In genomic region chr7:12812111-12812510, GRCh38 we compare ENCODE assay signal across 18 cellular contexts.
DNase-seq lines count a peak whose midpoint lies in the region; ATAC-seq and TF ChIP-seq lines count a peak whose summit lies in the region.
"Had no signal": no experiment of that assay in that cellular context is flagged by ENCODE, and none has a peak within 500 bp of the region (broad histone marks: within the 10 kb centered on the region; RNA-seq: fewer than 3 reads in every experiment).

No MANE protein-coding gene starts in this region.

- in situ Hi-C loops in mammary epithelial cell (cut with MboI; ENCODE audit: low sequenced_read_pairs in 2 of 2), result no loop called here

- H3K4me1 ChIP-seq in mammary epithelial cell (ENCODE audit: insufficient read depth, low read length) (peaks cover 28% of the 10 kb centered on the region), H9 (ENCODE audit: insufficient read depth, low read length) (no peaks in the 10 kb centered on the region; the same call in 1 of the 2 replicates)
- H3K4me1 ChIP-seq: BE2C, BLaER1, Caco-2 had no signal

- H3K79me2 ChIP-seq in mammary epithelial cell (ENCODE audit: insufficient read depth, low read length), result no peaks in the 10 kb centered on the region
- H3K79me2 ChIP-seq in H9 (ENCODE audit: insufficient read depth, low read length), result no peaks in the 10 kb centered on the region

- H3K9ac ChIP-seq in mammary epithelial cell (ENCODE audit: insufficient read depth, low read length) (no peak overlapping the region), H9 (ENCODE audit: extremely low read depth, insufficient read length, low read length) (no peak overlapping the region)
- H3K9ac ChIP-seq: BLaER1 had no signal

- no peak overlapping the region for H3K56ac ChIP-seq in H9 (ENCODE audit: insufficient read length, low read depth, low read length)

- no peak overlapping the region for H3K4ac ChIP-seq in H9 (ENCODE audit: low read depth, low read length)

- DNase-seq in MCF 10A (ENCODE audit: unreplicated experiment) (no peak), mammary epithelial cell (no peak), H9 (no peak), COR-L47 (lab: John Stamatoyannopoulos, UW) (no peak)
- DNase-seq in central memory CD8-positive, alpha-beta T cell (ENCODE audit: low spot score in 2 of 2), result no peak
- DNase-seq: 8988T; ACHN; BE2C; C1 segment of cervical spinal cord; Caco-2; Calu3; CD4-positive, alpha-beta memory T cell; CD4-positive, CD25-positive, alpha-beta regulatory T cell; CD8-positive, alpha-beta memory T cell; DMS79 treated with DMSO at 0.1 percent for 48 hours; GF-D8 had no signal

- H3K4me1 Mint-ChIP-seq in MCF 10A (ENCODE audit: insufficient read depth, unreplicated experiment) (peaks cover 22% of the 10 kb centered on the region), H9 (peaks cover 16 to 18% of the 10 kb centered on the region in 2 experiments)
- no peaks in the 10 kb centered on the region for H3K4me1 Mint-ChIP-seq in central memory CD8-positive, alpha-beta T cell
- H3K4me1 Mint-ChIP-seq: CD14-positive monocyte; CD4-positive, alpha-beta memory T cell; CD4-positive, CD25-positive, alpha-beta regulatory T cell; CD8-positive, alpha-beta memory T cell had no signal

- H3K27me3 Mint-ChIP-seq in MCF 10A (ENCODE audit: insufficient read depth, unreplicated experiment), result no peaks in the 10 kb centered on the region
- peaks cover 14% of the 10 kb centered on the region for H3K27me3 Mint-ChIP-seq in central memory CD8-positive, alpha-beta T cell
- H3K27me3 Mint-ChIP-seq in H9 (ENCODE audit: low read depth), result no peaks in the 10 kb centered on the region
- H3K27me3 Mint-ChIP-seq: CD4-positive, CD25-positive, alpha-beta regulatory T cell; CD8-positive, alpha-beta memory T cell had no signal

- H3K27me3 ChIP-seq in mammary epithelial cell (ENCODE audit: insufficient read depth, low read length) (no peaks in the 10 kb centered on the region), H9 (ENCODE audit: insufficient read depth, low read length) (no peaks in the 10 kb centered on the region)
- H3K27me3 ChIP-seq: BE2C, BLaER1 had no signal

- no peak overlapping the region for H3T11ph ChIP-seq in H9 (ENCODE audit: low read length)

- H2AK5ac ChIP-seq in H9 (ENCODE audit: insufficient read length, low read length), result no peak overlapping the region

- H2BK15ac ChIP-seq in H9 (ENCODE audit: low read depth, low read length), result no peak overlapping the region

- H3K36me3 Mint-ChIP-seq in MCF 10A (ENCODE audit: insufficient read depth, unreplicated experiment) (no peaks in the 10 kb centered on the region), H9 (ENCODE audit: insufficient read depth in 1 of 3, low read depth in 3 of 3) (peaks cover 0 to 7% (median 5%) of the 10 kb centered on the region in 3 experiments; a peak in 4 of 7 replicates)
- H3K36me3 Mint-ChIP-seq in central memory CD8-positive, alpha-beta T cell (ENCODE audit: insufficient read depth), result no peaks in the 10 kb centered on the region
- H3K36me3 Mint-ChIP-seq: CD14-positive monocyte; CD4-positive, alpha-beta memory T cell; CD4-positive, CD25-positive, alpha-beta regulatory T cell had no signal

- H3K27ac Mint-ChIP-seq in MCF 10A (ENCODE audit: low read depth, unreplicated experiment) (peak overlapping the region; percentile 36), H9 (0 out of 7 replicates have a peak overlapping the region, but pooled peaks of 1 of the 3 experiments have one; percentile 33)
- peak overlapping the region; percentile 3 for H3K27ac Mint-ChIP-seq in central memory CD8-positive, alpha-beta T cell (ENCODE audit: low read depth)
- H3K27ac Mint-ChIP-seq: CD14-positive monocyte; CD4-positive, alpha-beta memory T cell; CD4-positive, CD25-positive, alpha-beta regulatory T cell had no signal

- H3K9me3 Mint-ChIP-seq in MCF 10A (ENCODE audit: unreplicated experiment), result peaks cover 8% of the 10 kb centered on the region
- no peaks in the 10 kb centered on the region for H3K9me3 Mint-ChIP-seq in central memory CD8-positive, alpha-beta T cell
- peaks cover 4 to 5% of the 10 kb centered on the region in 2 experiments; a peak in 2 of 5 replicates for H3K9me3 Mint-ChIP-seq in H9
- H3K9me3 Mint-ChIP-seq: CD8-positive, alpha-beta memory T cell had no signal

- H3K23ac ChIP-seq in H9 (ENCODE audit: insufficient read length, low read depth, low read length), result no peak overlapping the region

- no peak overlapping the region for H3K18ac ChIP-seq in H9 (ENCODE audit: insufficient read length, low read depth, low read length)

- dilution Hi-C loops in mammary epithelial cell (cut with HindIII; ENCODE audit: low sequenced_read_pairs), result no loop called here

- BruUV-seq in MCF 10A (replicated peaks; lab: Mats Ljungman, UMichigan) (no TSS peak), mammary epithelial cell (replicated peaks; lab: Mats Ljungman, UMichigan) (no TSS peak)

- TF ChIP-seq CTCF in MCF 10A (IDR thresholded peaks at IDR 0.05; ENCODE audit: unreplicated experiment), result no peak
- no peak for TF ChIP-seq CTCF in mammary epithelial cell (conservative IDR thresholded peaks at IDR 0.05 in 1 of 2, IDR thresholded peaks at IDR 0.05 in 1 of 2; ENCODE audit: extremely low read depth in 1 of 2, insufficient read depth in 1 of 2, low read depth in 1 of 2, low read length in 2 of 2)
- TF ChIP-seq CTCF in H9 (conservative IDR thresholded peaks at IDR 0.05), result no peak

- no peaks in the 10 kb centered on the region for H3K23me2 ChIP-seq in H9 (ENCODE audit: insufficient read length, low read depth, low read length, poor library complexity, severe bottlenecking)

- H2BK120ac ChIP-seq in H9 (ENCODE audit: low read depth, low read length, poor library complexity, severe bottlenecking), result no peak overlapping the region

- H2BK5ac ChIP-seq in H9 (ENCODE audit: insufficient read length, low read length), result no peak overlapping the region

- no peaks in the 10 kb centered on the region for H4K20me1 ChIP-seq in mammary epithelial cell (ENCODE audit: insufficient read depth, low read length)
- H4K20me1 ChIP-seq in H9 (ENCODE audit: control insufficient read depth, insufficient read depth, insufficient read length), result no peaks in the 10 kb centered on the region
- H4K20me1 ChIP-seq: BLaER1 had no signal

- no peaks in the 10 kb centered on the region for H3K36me3 ChIP-seq in mammary epithelial cell (ENCODE audit: insufficient read depth, low read length)
- H3K36me3 ChIP-seq: BE2C, BLaER1 had no signal

- CTCF ChIA-PET in MCF 10A (lab: Yijun Ruan, JAX), result interaction anchor here (0.6 to 1.4 kb wide), 4 partner anchors 12 to 126 kb away, joined by 3 to 6 read pairs (median 4); no protein-coding TSS in a partner anchor
- CTCF ChIA-PET in mammary epithelial cell (lab: Charles Lee; ENCODE audit: low non-redundant PET), result no interaction called here

- H3K4me3 Mint-ChIP-seq in MCF 10A (ENCODE audit: unreplicated experiment), result no peak overlapping the region
- no peak overlapping the region for H3K4me3 Mint-ChIP-seq in central memory CD8-positive, alpha-beta T cell
- H3K4me3 Mint-ChIP-seq in H9, result no peak overlapping the region
- H3K4me3 Mint-ChIP-seq: CD14-positive monocyte; CD4-positive, alpha-beta memory T cell; CD4-positive, CD25-positive, alpha-beta regulatory T cell; CD8-positive, alpha-beta memory T cell had no signal

- H2AFZ ChIP-seq in mammary epithelial cell (ENCODE audit: low read depth, low read length) (no peak overlapping the region), H9 (ENCODE audit: low read length) (no peak overlapping the region)

- H4K91ac ChIP-seq in H9 (ENCODE audit: insufficient read length, low read depth, low read length), result no peak overlapping the region

- no peaks in the 10 kb centered on the region for H3K79me1 ChIP-seq in H9 (ENCODE audit: insufficient read depth, low read depth, low read length, poor library complexity, severe bottlenecking)

- ATAC-seq in central memory CD8-positive, alpha-beta T cell (replicated peaks; ENCODE audit: extremely low read depth, poor library complexity, severe bottlenecking), result no peak

- H2BK12ac ChIP-seq in H9 (ENCODE audit: insufficient read length, low read depth, low read length), result no peak overlapping the region

- H3K4me2 ChIP-seq in mammary epithelial cell (ENCODE audit: insufficient read depth, low read depth, low read length), result no peak overlapping the region
- no peak overlapping the region for H3K4me2 ChIP-seq in H9 (ENCODE audit: insufficient read depth, insufficient read length, low read length)
- H3K4me2 ChIP-seq: BLaER1 had no signal

- POLR2A ChIA-PET in MCF 10A (lab: Yijun Ruan, JAX), result interaction anchor here (0.6 kb wide), 1 partner anchor 55 kb away, joined by 3 read pairs; no protein-coding TSS in a partner anchor

- H3K27ac ChIP-seq in mammary epithelial cell (ENCODE audit: insufficient read depth, low read depth, low read length) (no peak overlapping the region), H9 (ENCODE audit: insufficient read length, low read depth, low read length) (no peak overlapping the region)
- H3K27ac ChIP-seq: BLaER1 had no signal

- 75% methylated on average over 4 of the region's 4 CpGs for WGBS in mammary epithelial cell (ENCODE audit: low coverage, missing lambda C conversion rate)
- WGBS in H9 (ENCODE audit: extremely low coverage, insufficient read length, low lambda C conversion rate), result no CpG with 5 or more reads among the region's 4 CpGs

- no peak overlapping the region for H3K4me3 ChIP-seq in mammary epithelial cell (replicated peaks in 1 of 3; ENCODE audit: insufficient read depth in 1 of 3, low read depth in 2 of 3, low read length in 3 of 3)
- H3K4me3 ChIP-seq: BLaER1 had no signal

- H3K14ac ChIP-seq in H9 (ENCODE audit: insufficient read depth, low read length), result no peak overlapping the region

- intact Hi-C loops in MCF 10A (cut with micrococcal nuclease) (no loop called here), mammary epithelial cell (cut with micrococcal nuclease) (loop anchor here (5.0 kb wide), 1 partner anchor 295 kb away; no protein-coding TSS in a partner anchor)

- H2BK20ac ChIP-seq in H9 (ENCODE audit: low read depth, low read length, poor library complexity, severe bottlenecking), result no peak overlapping the region

- H4K5ac ChIP-seq in H9 (ENCODE audit: insufficient read length, low read depth, low read length), result no peak overlapping the region

- no peak overlapping the region for H4K8ac ChIP-seq in H9 (replicated peaks; ENCODE audit: insufficient read length, low read depth, low read length)

- H3K9me3 ChIP-seq in mammary epithelial cell (replicated peaks; ENCODE audit: insufficient read depth, low read length), result peaks cover 5% of the 10 kb centered on the region
- H3K9me3 ChIP-seq in H9 (ENCODE audit: control insufficient read depth, low read depth, low read length), result no peaks in the 10 kb centered on the region
- H3K9me3 ChIP-seq: BE2C, BLaER1, Caco-2 had no signal
